8 cellular contexts compared by ENCODE assay signal in the genomic region with DNA sequence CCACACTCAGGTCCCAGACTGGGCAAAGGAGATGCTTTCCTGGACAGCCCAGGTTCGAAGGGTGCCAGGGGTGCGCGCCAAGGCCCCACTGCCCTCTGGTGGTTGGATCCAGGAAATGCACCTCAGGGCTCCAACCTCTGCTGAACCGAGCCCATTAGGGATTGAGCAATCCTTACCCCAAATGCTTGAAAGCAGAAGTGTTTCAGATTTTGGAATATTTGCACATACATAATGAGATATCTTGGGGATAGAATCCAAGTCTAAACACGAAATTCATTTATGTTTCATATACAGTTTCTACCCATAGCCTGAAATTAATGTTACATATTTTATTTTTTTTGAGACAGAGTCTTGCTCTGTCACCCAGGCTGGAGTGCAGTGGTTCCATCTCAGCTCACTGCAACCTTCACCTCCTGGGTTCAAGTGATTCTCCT.
DNase-seq lines count a peak whose midpoint lies in the region; ATAC-seq and TF ChIP-seq lines count a peak whose summit lies in the region.

No MANE protein-coding gene starts in this region.

- no peaks in the 10 kb centered on the region for H3K27me3 Mint-ChIP-seq in central memory CD8-positive, alpha-beta T cell

- H3K4me1 Mint-ChIP-seq in central memory CD8-positive, alpha-beta T cell, result peaks cover 7% of the 10 kb centered on the region

- peak; percentile 68 for ATAC-seq in central memory CD8-positive, alpha-beta T cell (replicated peaks; ENCODE audit: extremely low read depth, poor library complexity, severe bottlenecking)
- ATAC-seq in GM19452 (IDR thresholded peaks at IDR 0.05; ENCODE audit: unreplicated experiment), result no peak

- no peak overlapping the region for H3K27ac Mint-ChIP-seq in central memory CD8-positive, alpha-beta T cell (ENCODE audit: low read depth)

- TF ChIP-seq CTCF in AG09309 (IDR thresholded peaks at IDR 0.05; ENCODE audit: control insufficient read depth, insufficient read depth, low read depth, low read length, missing control alignments), result peak; percentile 94

- no peak overlapping the region for H3K4me3 ChIP-seq in AG09309 (ENCODE audit: control insufficient read depth, low read depth, low read length)

- H3K9me3 Mint-ChIP-seq in central memory CD8-positive, alpha-beta T cell, result no peaks in the 10 kb centered on the region

- peaks cover 3% of the 10 kb centered on the region for H3K36me3 Mint-ChIP-seq in central memory CD8-positive, alpha-beta T cell (ENCODE audit: insufficient read depth)

- peak; percentile 42 for DNase-seq in AG09309 (ENCODE audit: low read depth)
- peak; percentile 86 for DNase-seq in GM19240 (ENCODE audit: insufficient read length, low spot score)
- DNase-seq in NCI-H2227 (lab: John Stamatoyannopoulos, UW; ENCODE audit: unreplicated experiment), result peak; percentile 85
- peak; percentile 50 for DNase-seq in activated CD4-positive, CD25-positive, alpha-beta regulatory T cell treated with anti-CD3 and anti-CD28 coated beads, Interleukin-2, amount 50 U/mL, for 16 hours (ENCODE audit: low read depth, low spot score)
- peak; percentile 57 to 61 for DNase-seq in central memory CD8-positive, alpha-beta T cell (ENCODE audit: low spot score in 2 of 2)
- DNase-seq in left kidney (ENCODE audit: low read depth, low spot score), result peak; percentile 85
- peak; percentile 42 to 59 (median 55) for DNase-seq in stimulated activated CD4-positive, alpha-beta T cell treated with anti-CD3 and anti-CD28 coated beads, TNF-alpha, amount 100 ng/mL, for 1 hour (ENCODE audit: low read depth in 3 of 3, low spot score in 1 of 3)

- H3K4me3 Mint-ChIP-seq in central memory CD8-positive, alpha-beta T cell, result no peak overlapping the region
